ENCODE assay signal across 8 cellular contexts in the genomic region with DNA sequence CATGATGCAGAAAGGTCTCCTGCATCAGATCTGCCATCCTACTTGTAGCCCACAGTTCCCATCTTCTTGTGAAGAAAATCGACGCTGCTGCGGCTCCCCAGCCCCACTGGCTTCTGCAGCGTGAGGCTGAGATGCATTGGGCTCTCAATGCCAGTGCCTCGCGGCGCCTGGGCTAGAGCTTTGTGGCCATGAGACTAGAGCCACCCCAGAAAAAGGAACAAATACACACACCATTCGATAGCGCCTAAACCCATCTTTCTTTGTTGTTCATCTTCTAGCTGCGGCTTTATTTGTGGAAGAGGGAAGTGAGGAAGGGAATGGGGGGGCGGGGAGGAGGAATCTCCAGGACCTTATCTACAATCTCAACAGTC. TPM values are rescaled to one million over a fixed set of nuclear protein-coding genes. Genes with fewer than 3 reads are reported as not detected.
A peak's percentile ranks its signal among the peaks of the same experiment; 100 is the strongest.
DNase-seq lines count a peak whose midpoint lies in the region; ATAC-seq lines count a peak whose summit lies in the region.

No MANE protein-coding gene starts in this region.

- POLR2A ChIA-PET in naive thymus-derived CD8-positive, alpha-beta T cell (lab: Charles Lee) = no interaction called here

- H3K36me3 ChIP-seq in ES-I3 (ENCODE audit: insufficient read depth, low read length) (no peaks in the 10 kb centered on the region), muscle layer of colon (ENCODE audit: insufficient read depth, low read length) (no peaks in the 10 kb centered on the region)

- H3K4me3 Mint-ChIP-seq in naive thymus-derived CD8-positive, alpha-beta T cell = peak overlapping the region in 1 of 10 donors; percentile 11

- H3K4me1 ChIP-seq in ES-I3 (ENCODE audit: insufficient read depth, low read length) = no peaks in the 10 kb centered on the region; the same call in none of the 2 replicates
- H3K4me1 ChIP-seq in muscle layer of colon (ENCODE audit: insufficient read depth, low read length) = peaks cover 10% of the 10 kb centered on the region

- peaks cover 0 to 20% (median 7%) of the 10 kb centered on the region in 9 donors for H3K9me3 Mint-ChIP-seq in naive thymus-derived CD8-positive, alpha-beta T cell

- peak overlapping the region; percentile 44 to 73 for H3K4me3 ChIP-seq in muscle layer of colon (ENCODE audit: low read depth in 1 of 2, low read length in 2 of 2)

- no peak overlapping the region for H3K27ac Mint-ChIP-seq in naive thymus-derived CD8-positive, alpha-beta T cell

- peaks cover 16 to 65% (median 35%) of the 10 kb centered on the region in 5 donors for H3K27me3 Mint-ChIP-seq in naive thymus-derived CD8-positive, alpha-beta T cell

- H3K9me3 ChIP-seq in ES-I3 (ENCODE audit: control insufficient read depth, insufficient read depth, low read length) (no peaks in the 10 kb centered on the region), muscle layer of colon (ENCODE audit: low read length) (no peaks in the 10 kb centered on the region)

- DNase-seq in NCI-H1105 (lab: John Stamatoyannopoulos, UW) (peak; percentile 65), cerebellum (ENCODE audit: low spot score) (peak; percentile 56), AML-193 (lab: John Stamatoyannopoulos, UW) (no peak), amniotic stem cell (lab: John Stamatoyannopoulos, UW) (no peak)
- DNase-seq in naive thymus-derived CD8-positive, alpha-beta T cell = no peak

- H3K27me3 ChIP-seq in muscle layer of colon (ENCODE audit: control insufficient read depth in 1 of 2, insufficient read depth in 2 of 2, low read length in 2 of 2) = peaks cover 15 to 30% of the 10 kb centered on the region in 2 donors

- H3K36me3 Mint-ChIP-seq in naive thymus-derived CD8-positive, alpha-beta T cell = peaks cover 0 to 6% (median 0%) of the 10 kb centered on the region in 3 donors

- no peak overlapping the region for H3K27ac ChIP-seq in muscle layer of colon (ENCODE audit: low read depth, low read length)

- H3K4me1 Mint-ChIP-seq in naive thymus-derived CD8-positive, alpha-beta T cell = peaks cover 0 to 6% (median 0%) of the 10 kb centered on the region in 4 donors

- H3K9ac ChIP-seq in ES-I3 (ENCODE audit: low read depth, low read length) (peak overlapping the region; percentile 71; the same call in 1 of the 2 replicates), muscle layer of colon (ENCODE audit: low read length) (no peak overlapping the region)

- no peak for ATAC-seq in naive thymus-derived CD8-positive, alpha-beta T cell
- no peak for ATAC-seq in GM18861 (IDR thresholded peaks at IDR 0.05; ENCODE audit: unreplicated experiment)

RNA-seq across cellular contexts. Expression of a gene that starts 2.7 kb away (rescaled TPM):
- total RNA-seq in cerebellum = 43.4 TPM
- total RNA-seq in naive thymus-derived CD8-positive, alpha-beta T cell = not detected
- not detected for polyA plus RNA-seq in naive thymus-derived CD8-positive, alpha-beta T cell

Comparison
In these comparisons a context has a peak if more than half of its experiments do, and no peak if none do; other contexts are left out.
1. DNase-seq: peak in NCI-H1105 (single experiment) and cerebellum (single experiment); none in naive thymus-derived CD8-positive, alpha-beta T cell (0 of 10), AML-193 (0 of 2) and amniotic stem cell (single experiment).
2. RNA of a gene that starts 2.7 kb away (total RNA-seq): 43.4 TPM in cerebellum (single experiment); not detected in naive thymus-derived CD8-positive, alpha-beta T cell; every median in the first group is over 10 times any median in the second.